ENCODE assay signal across 1 cellular context in the genomic region with DNA sequence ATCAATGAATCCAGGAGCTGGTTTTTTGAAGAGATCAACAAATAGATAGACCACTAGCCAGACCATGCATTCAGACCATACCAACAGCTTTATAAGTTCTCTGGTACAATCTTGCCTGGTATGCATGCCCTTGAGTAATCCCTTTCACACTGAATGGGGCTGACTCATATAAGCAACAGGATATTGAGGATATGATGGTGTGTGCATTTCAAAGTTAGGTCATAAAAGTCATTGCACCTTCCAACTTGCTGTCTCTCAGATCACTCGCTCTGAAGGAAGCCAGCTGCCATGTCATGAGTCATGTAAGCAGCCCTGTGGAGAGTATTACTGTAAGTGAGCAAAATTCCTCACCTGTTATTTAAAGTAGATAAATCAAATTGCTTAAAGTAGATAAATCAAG.
A peak's percentile ranks its signal among the peaks of the same experiment; 100 is the strongest.
TF ChIP-seq lines count a peak whose summit lies in the region.

No MANE protein-coding gene starts in this region.

TF ChIP-seq in HepG2, 621 proteins besides CTCF, POLR2A, EP300 and RAD21 (continued from another document and continues in another):
- TF ChIP-seq ZC3H4 (CRISPR knock-in tag; IDR thresholded peaks at IDR 0.05; ENCODE audit: borderline replicate concordance), result no peak
- TF ChIP-seq JARID2 (CRISPR knock-in tag; IDR thresholded peaks at IDR 0.05; ENCODE audit: insufficient replicate concordance), result no peak
- TF ChIP-seq U2AF1 (optimal IDR thresholded peaks at IDR 0.05; ENCODE audit: low read depth, low read length), result no peak
- TF ChIP-seq HMG20A (CRISPR knock-in tag; IDR thresholded peaks at IDR 0.05; ENCODE audit: borderline replicate concordance), result peak; percentile 73; the same call in 1 of the 2 replicates
- TF ChIP-seq KLF9 (CRISPR knock-in tag; IDR thresholded peaks at IDR 0.05; ENCODE audit: low read depth), result no peak
- TF ChIP-seq CREB1 (IDR thresholded peaks at IDR 0.05), result peak; percentile 14; the same call in 1 of the 2 replicates
- TF ChIP-seq CREB1 (CRISPR knock-in tag; IDR thresholded peaks at IDR 0.05), result no peak
- TF ChIP-seq PAF1 (CRISPR knock-in tag; IDR thresholded peaks at IDR 0.05), result no peak
- TF ChIP-seq ZNF678 (CRISPR knock-in tag; IDR thresholded peaks at IDR 0.05), result no peak
- TF ChIP-seq, protein P1, sequence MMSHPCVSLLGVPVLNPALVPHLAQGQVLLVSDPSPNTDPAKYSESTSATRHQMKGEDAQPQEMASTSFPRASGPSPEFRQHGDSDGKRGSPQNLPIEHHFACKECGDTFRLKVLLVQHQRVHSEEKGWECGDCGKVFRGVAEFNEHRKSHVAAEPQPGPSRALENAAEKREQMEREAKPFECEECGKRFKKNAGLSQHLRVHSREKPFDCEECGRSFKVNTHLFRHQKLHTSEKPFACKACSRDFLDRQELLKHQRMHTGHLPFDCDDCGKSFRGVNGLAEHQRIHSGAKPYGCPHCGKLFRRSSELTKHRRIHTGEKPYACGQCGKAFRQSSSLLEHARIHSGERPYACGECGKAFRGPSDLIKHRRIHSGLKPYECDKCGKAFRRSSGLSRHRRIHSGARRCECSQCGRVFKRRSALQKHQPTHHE (CRISPR knock-in tag; IDR thresholded peaks at IDR 0.05; ENCODE audit: borderline replicate concordance), result no peak
- no peak for TF ChIP-seq ELF1 (CRISPR knock-in tag; IDR thresholded peaks at IDR 0.05)
- TF ChIP-seq CHD4 (IDR thresholded peaks at IDR 0.05; ENCODE audit: borderline replicate concordance, low read length), result no peak
- TF ChIP-seq ZNF143 (CRISPR knock-in tag; IDR thresholded peaks at IDR 0.05), result no peak
- TF ChIP-seq PHF21A (CRISPR knock-in tag; IDR thresholded peaks at IDR 0.05), result no peak
- TF ChIP-seq ELF4 (CRISPR knock-in tag; IDR thresholded peaks at IDR 0.05; ENCODE audit: borderline replicate concordance), result no peak
- TF ChIP-seq, protein P2, sequence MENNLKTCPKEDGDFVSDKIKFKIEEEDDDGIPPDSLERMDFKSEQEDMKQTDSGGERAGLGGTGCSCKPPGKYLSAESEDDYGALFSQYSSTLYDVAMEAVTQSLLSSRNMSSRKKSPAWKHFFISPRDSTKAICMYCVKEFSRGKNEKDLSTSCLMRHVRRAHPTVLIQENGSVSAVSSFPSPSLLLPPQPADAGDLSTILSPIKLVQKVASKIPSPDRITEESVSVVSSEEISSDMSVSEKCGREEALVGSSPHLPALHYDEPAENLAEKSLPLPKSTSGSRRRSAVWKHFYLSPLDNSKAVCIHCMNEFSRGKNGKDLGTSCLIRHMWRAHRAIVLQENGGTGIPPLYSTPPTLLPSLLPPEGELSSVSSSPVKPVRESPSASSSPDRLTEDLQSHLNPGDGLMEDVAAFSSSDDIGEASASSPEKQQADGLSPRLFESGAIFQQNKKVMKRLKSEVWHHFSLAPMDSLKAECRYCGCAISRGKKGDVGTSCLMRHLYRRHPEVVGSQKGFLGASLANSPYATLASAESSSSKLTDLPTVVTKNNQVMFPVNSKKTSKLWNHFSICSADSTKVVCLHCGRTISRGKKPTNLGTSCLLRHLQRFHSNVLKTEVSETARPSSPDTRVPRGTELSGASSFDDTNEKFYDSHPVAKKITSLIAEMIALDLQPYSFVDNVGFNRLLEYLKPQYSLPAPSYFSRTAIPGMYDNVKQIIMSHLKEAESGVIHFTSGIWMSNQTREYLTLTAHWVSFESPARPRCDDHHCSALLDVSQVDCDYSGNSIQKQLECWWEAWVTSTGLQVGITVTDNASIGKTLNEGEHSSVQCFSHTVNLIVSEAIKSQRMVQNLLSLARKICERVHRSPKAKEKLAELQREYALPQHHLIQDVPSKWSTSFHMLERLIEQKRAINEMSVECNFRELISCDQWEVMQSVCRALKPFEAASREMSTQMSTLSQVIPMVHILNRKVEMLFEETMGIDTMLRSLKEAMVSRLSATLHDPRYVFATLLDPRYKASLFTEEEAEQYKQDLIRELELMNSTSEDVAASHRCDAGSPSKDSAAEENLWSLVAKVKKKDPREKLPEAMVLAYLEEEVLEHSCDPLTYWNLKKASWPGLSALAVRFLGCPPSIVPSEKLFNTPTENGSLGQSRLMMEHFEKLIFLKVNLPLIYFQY (CRISPR knock-in tag; IDR thresholded peaks at IDR 0.05; ENCODE audit: borderline replicate concordance), result no peak
- TF ChIP-seq, protein P3, sequence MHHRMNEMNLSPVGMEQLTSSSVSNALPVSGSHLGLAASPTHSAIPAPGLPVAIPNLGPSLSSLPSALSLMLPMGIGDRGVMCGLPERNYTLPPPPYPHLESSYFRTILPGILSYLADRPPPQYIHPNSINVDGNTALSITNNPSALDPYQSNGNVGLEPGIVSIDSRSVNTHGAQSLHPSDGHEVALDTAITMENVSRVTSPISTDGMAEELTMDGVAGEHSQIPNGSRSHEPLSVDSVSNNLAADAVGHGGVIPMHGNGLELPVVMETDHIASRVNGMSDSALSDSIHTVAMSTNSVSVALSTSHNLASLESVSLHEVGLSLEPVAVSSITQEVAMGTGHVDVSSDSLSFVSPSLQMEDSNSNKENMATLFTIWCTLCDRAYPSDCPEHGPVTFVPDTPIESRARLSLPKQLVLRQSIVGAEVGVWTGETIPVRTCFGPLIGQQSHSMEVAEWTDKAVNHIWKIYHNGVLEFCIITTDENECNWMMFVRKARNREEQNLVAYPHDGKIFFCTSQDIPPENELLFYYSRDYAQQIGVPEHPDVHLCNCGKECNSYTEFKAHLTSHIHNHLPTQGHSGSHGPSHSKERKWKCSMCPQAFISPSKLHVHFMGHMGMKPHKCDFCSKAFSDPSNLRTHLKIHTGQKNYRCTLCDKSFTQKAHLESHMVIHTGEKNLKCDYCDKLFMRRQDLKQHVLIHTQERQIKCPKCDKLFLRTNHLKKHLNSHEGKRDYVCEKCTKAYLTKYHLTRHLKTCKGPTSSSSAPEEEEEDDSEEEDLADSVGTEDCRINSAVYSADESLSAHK (CRISPR knock-in tag; IDR thresholded peaks at IDR 0.05; ENCODE audit: borderline replicate concordance), result no peak
- TF ChIP-seq ZNF44 (CRISPR knock-in tag; IDR thresholded peaks at IDR 0.05), result no peak
- peak; percentile 77 for TF ChIP-seq SAP130 (CRISPR knock-in tag; IDR thresholded peaks at IDR 0.05; ENCODE audit: low read depth)
- TF ChIP-seq, protein P4, sequence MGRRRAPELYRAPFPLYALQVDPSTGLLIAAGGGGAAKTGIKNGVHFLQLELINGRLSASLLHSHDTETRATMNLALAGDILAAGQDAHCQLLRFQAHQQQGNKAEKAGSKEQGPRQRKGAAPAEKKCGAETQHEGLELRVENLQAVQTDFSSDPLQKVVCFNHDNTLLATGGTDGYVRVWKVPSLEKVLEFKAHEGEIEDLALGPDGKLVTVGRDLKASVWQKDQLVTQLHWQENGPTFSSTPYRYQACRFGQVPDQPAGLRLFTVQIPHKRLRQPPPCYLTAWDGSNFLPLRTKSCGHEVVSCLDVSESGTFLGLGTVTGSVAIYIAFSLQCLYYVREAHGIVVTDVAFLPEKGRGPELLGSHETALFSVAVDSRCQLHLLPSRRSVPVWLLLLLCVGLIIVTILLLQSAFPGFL (CRISPR knock-in tag; IDR thresholded peaks at IDR 0.05), result no peak
- TF ChIP-seq SATB2 (CRISPR knock-in tag; IDR thresholded peaks at IDR 0.05), result no peak
- TF ChIP-seq, protein P5, sequence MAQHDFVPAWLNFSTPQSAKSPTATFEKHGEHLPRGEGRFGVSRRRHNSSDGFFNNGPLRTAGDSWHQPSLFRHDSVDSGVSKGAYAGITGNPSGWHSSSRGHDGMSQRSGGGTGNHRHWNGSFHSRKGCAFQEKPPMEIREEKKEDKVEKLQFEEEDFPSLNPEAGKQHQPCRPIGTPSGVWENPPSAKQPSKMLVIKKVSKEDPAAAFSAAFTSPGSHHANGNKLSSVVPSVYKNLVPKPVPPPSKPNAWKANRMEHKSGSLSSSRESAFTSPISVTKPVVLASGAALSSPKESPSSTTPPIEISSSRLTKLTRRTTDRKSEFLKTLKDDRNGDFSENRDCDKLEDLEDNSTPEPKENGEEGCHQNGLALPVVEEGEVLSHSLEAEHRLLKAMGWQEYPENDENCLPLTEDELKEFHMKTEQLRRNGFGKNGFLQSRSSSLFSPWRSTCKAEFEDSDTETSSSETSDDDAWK (CRISPR knock-in tag; IDR thresholded peaks at IDR 0.05), result no peak
- TF ChIP-seq FOXA1 (IDR thresholded peaks at IDR 0.05), result no peak
- TF ChIP-seq FOXA1 (CRISPR knock-in tag; IDR thresholded peaks at IDR 0.05), result peak; percentile 57
- TF ChIP-seq, protein P6, sequence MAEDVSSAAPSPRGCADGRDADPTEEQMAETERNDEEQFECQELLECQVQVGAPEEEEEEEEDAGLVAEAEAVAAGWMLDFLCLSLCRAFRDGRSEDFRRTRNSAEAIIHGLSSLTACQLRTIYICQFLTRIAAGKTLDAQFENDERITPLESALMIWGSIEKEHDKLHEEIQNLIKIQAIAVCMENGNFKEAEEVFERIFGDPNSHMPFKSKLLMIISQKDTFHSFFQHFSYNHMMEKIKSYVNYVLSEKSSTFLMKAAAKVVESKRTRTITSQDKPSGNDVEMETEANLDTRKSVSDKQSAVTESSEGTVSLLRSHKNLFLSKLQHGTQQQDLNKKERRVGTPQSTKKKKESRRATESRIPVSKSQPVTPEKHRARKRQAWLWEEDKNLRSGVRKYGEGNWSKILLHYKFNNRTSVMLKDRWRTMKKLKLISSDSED (CRISPR knock-in tag; IDR thresholded peaks at IDR 0.05), result no peak
- TF ChIP-seq SUZ12 (IDR thresholded peaks at IDR 0.05; ENCODE audit: low read depth, low read length), result no peak
- TF ChIP-seq SP5 (CRISPR knock-in tag; IDR thresholded peaks at IDR 0.05; ENCODE audit: borderline replicate concordance, low read depth), result no peak
- TF ChIP-seq, protein P7, sequence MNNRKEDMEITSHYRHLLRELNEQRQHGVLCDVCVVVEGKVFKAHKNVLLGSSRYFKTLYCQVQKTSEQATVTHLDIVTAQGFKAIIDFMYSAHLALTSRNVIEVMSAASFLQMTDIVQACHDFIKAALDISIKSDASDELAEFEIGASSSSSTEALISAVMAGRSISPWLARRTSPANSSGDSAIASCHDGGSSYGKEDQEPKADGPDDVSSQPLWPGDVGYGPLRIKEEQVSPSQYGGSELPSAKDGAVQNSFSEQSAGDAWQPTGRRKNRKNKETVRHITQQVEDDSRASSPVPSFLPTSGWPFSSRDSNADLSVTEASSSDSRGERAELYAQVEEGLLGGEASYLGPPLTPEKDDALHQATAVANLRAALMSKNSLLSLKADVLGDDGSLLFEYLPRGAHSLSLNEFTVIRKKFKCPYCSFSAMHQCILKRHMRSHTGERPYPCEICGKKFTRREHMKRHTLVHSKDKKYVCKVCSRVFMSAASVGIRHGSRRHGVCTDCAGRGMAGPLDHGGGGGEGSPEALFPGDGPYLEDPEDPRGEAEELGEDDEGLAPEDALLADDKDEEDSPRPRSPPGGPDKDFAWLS (CRISPR knock-in tag; IDR thresholded peaks at IDR 0.05; ENCODE audit: borderline replicate concordance), result no peak
- TF ChIP-seq TBL1XR1 (IDR thresholded peaks at IDR 0.05; ENCODE audit: borderline replicate concordance, low read length, partially characterized antibody), result no peak
- no peak for TF ChIP-seq ARHGAP35 (CRISPR knock-in tag; IDR thresholded peaks at IDR 0.05; ENCODE audit: borderline replicate concordance)
- 0 out of 2 replicates have a peak, but pooled peaks have one; percentile 64 for TF ChIP-seq TRIM24 (CRISPR knock-in tag; IDR thresholded peaks at IDR 0.05)
- TF ChIP-seq ZNF557 (CRISPR knock-in tag; IDR thresholded peaks at IDR 0.05), result no peak
- TF ChIP-seq FOXP1 (IDR thresholded peaks at IDR 0.05), result no peak
- peak; percentile 46 for TF ChIP-seq FOXP1 (CRISPR knock-in tag; IDR thresholded peaks at IDR 0.05)
- no peak for TF ChIP-seq ZNF326 (CRISPR knock-in tag; IDR thresholded peaks at IDR 0.05; ENCODE audit: borderline replicate concordance)
- TF ChIP-seq ZNF205 (CRISPR knock-in tag; IDR thresholded peaks at IDR 0.05), result no peak
- no peak for TF ChIP-seq GLI4 (CRISPR knock-in tag; IDR thresholded peaks at IDR 0.05; ENCODE audit: borderline replicate concordance)
- no peak for TF ChIP-seq BORCS8-MEF2B (CRISPR knock-in tag; IDR thresholded peaks at IDR 0.05)
- no peak for TF ChIP-seq ZNF615 (CRISPR knock-in tag; IDR thresholded peaks at IDR 0.05; ENCODE audit: borderline replicate concordance)
- TF ChIP-seq ZNF501 (CRISPR knock-in tag; IDR thresholded peaks at IDR 0.05), result no peak
- TF ChIP-seq ZFP37 (CRISPR knock-in tag; IDR thresholded peaks at IDR 0.05; ENCODE audit: borderline replicate concordance), result no peak
- TF ChIP-seq ZIK1 (CRISPR knock-in tag; IDR thresholded peaks at IDR 0.05; ENCODE audit: borderline replicate concordance, low read depth), result no peak
- no peak for TF ChIP-seq NFKBIZ (CRISPR knock-in tag; IDR thresholded peaks at IDR 0.05)
- TF ChIP-seq, protein P8, sequence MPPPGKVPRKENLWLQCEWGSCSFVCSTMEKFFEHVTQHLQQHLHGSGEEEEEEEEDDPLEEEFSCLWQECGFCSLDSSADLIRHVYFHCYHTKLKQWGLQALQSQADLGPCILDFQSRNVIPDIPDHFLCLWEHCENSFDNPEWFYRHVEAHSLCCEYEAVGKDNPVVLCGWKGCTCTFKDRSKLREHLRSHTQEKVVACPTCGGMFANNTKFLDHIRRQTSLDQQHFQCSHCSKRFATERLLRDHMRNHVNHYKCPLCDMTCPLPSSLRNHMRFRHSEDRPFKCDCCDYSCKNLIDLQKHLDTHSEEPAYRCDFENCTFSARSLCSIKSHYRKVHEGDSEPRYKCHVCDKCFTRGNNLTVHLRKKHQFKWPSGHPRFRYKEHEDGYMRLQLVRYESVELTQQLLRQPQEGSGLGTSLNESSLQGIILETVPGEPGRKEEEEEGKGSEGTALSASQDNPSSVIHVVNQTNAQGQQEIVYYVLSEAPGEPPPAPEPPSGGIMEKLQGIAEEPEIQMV (CRISPR knock-in tag; IDR thresholded peaks at IDR 0.05; ENCODE audit: low read depth), result no peak
- TF ChIP-seq ZNF550 (CRISPR knock-in tag; IDR thresholded peaks at IDR 0.05; ENCODE audit: borderline replicate concordance), result no peak
- peak; percentile 67 for TF ChIP-seq ELF3 (CRISPR knock-in tag; IDR thresholded peaks at IDR 0.05)
- TF ChIP-seq, protein P9, sequence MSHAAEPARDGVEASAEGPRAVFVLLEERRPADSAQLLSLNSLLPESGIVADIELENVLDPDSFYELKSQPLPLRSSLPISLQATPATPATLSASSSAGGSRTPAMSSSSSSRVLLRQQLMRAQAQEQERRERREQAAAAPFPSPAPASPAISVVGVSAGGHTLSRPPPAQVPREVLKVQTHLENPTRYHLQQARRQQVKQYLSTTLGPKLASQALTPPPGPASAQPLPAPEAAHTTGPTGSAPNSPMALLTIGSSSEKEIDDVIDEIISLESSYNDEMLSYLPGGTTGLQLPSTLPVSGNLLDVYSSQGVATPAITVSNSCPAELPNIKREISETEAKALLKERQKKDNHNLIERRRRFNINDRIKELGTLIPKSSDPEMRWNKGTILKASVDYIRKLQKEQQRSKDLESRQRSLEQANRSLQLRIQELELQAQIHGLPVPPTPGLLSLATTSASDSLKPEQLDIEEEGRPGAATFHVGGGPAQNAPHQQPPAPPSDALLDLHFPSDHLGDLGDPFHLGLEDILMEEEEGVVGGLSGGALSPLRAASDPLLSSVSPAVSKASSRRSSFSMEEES (CRISPR knock-in tag; IDR thresholded peaks at IDR 0.05), result 0 out of 2 replicates have a peak, but pooled peaks have one; percentile 19
- TF ChIP-seq, protein P10, sequence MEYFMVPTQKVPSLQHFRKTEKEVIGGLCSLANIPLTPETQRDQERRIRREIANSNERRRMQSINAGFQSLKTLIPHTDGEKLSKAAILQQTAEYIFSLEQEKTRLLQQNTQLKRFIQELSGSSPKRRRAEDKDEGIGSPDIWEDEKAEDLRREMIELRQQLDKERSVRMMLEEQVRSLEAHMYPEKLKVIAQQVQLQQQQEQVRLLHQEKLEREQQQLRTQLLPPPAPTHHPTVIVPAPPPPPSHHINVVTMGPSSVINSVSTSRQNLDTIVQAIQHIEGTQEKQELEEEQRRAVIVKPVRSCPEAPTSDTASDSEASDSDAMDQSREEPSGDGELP (IDR thresholded peaks at IDR 0.05; ENCODE audit: borderline replicate concordance, low read depth), result peak; percentile 9; the same call in 1 of the 2 replicates
- TF ChIP-seq RXRB (CRISPR knock-in tag; IDR thresholded peaks at IDR 0.05; ENCODE audit: borderline replicate concordance), result peak; percentile 46; the same call in 1 of the 2 replicates
- no peak for TF ChIP-seq MAFG (CRISPR knock-in tag; IDR thresholded peaks at IDR 0.05)
